21 cellular contexts compared by ENCODE assay signal in genomic region chr20:46785958-46786357, GRCh38.
A peak's percentile ranks its signal among the peaks of the same experiment; 100 is the strongest.
DNase-seq lines count a peak whose midpoint lies in the region; ATAC-seq, FAIRE-seq and TF ChIP-seq lines count a peak whose summit lies in the region.
"Had no signal": no experiment of that assay in that cellular context is flagged by ENCODE, and none has a peak within 500 bp of the region (broad histone marks: within the 10 kb centered on the region; RNA-seq: fewer than 3 reads in every experiment).

No MANE protein-coding gene starts in this region.

- H3K27me3 Mint-ChIP-seq in progenitor cell of endocrine pancreas: no peaks in the 10 kb centered on the region

- H3K4me1 ChIP-seq in HepG2 (ENCODE audit: insufficient read depth, low read length) (peaks cover 30% of the 10 kb centered on the region), right lobe of liver (no peaks in the 10 kb centered on the region), mesodermal cell (ENCODE audit: control insufficient read depth, insufficient read depth, low read length, poor library complexity, severe bottlenecking) (peaks cover 4% of the 10 kb centered on the region)
- H3K4me1 ChIP-seq: A549, Caco-2 had no signal

- no peak for TF ChIP-seq POLR2A in HepG2 (IDR thresholded peaks at IDR 0.05; ENCODE audit: insufficient read depth in 1 of 2, low read depth in 2 of 2, low read length in 2 of 2)
- TF ChIP-seq POLR2A in right lobe of liver (IDR thresholded peaks at IDR 0.05): no peak

- H3K9me3 ChIP-seq in HepG2 (ENCODE audit: low read length): no peaks in the 10 kb centered on the region
- H3K9me3 ChIP-seq in right lobe of liver: no peaks in the 10 kb centered on the region
- H3K9me3 ChIP-seq in mesodermal cell (ENCODE audit: control insufficient read depth, low read length): no peaks in the 10 kb centered on the region
- H3K9me3 ChIP-seq: A549; BLaER1 treated with 17β-estradiol and CSF1 and Interleukin-3, amounts not matched to agents 10 nM and 100 nM had no signal

- H3K36me3 ChIP-seq in HepG2 (replicated peaks in 1 of 2; ENCODE audit: control insufficient read depth in 1 of 2, insufficient read depth in 2 of 2, low read length in 2 of 2) (no peaks in the 10 kb centered on the region), right lobe of liver (no peaks in the 10 kb centered on the region), mesodermal cell (ENCODE audit: control insufficient read depth, insufficient read depth, low read length) (no peaks in the 10 kb centered on the region)
- H3K36me3 ChIP-seq: BLaER1 treated with 17β-estradiol and CSF1 and Interleukin-3, amounts not matched to agents 10 nM and 100 nM had no signal

- no peaks in the 10 kb centered on the region for H4K20me1 ChIP-seq in HepG2 (ENCODE audit: insufficient read depth, low read length)
- H4K20me1 ChIP-seq: BLaER1 treated with 17β-estradiol and CSF1 and Interleukin-3, amounts not matched to agents 10 nM and 100 nM had no signal

- DNase-seq in HepG2 (ENCODE audit: low spot score) (no peak), right lobe of liver (no peak), cerebellum (ENCODE audit: low spot score) (no peak), progenitor cell of endocrine pancreas (ENCODE audit: low spot score, unreplicated experiment) (no peak)
- DNase-seq: AML-193; Caco-2; Calu3; CD4-positive, alpha-beta T cell; CD8-positive, alpha-beta T cell; DMS79 treated with DMSO at 0.1 percent for 48 hours; GF-D8 had no signal

- WGBS in HepG2 (ENCODE audit: low lambda C conversion rate): 11% methylated on average over 7 of the region's 7 CpGs
- no CpG with 5 or more reads among the region's 7 CpGs for WGBS in right lobe of liver (ENCODE audit: insufficient coverage, low coverage, low lambda C conversion rate, missing lambda C conversion rate)
- WGBS in mesodermal cell (ENCODE audit: insufficient coverage in 2 of 2), 2 experiments: 86 to 87% methylated on average over 4 to 5 of the region's 7 CpGs

- no peak overlapping the region for H3K4me3 Mint-ChIP-seq in progenitor cell of endocrine pancreas (ENCODE audit: low read depth)
- H3K4me3 Mint-ChIP-seq: B cell; CD4-positive, alpha-beta T cell; CD8-positive, alpha-beta T cell had no signal

- FAIRE-seq in HepG2 (lab: Jason Lieb, UNC): no peak
- FAIRE-seq: A549, D721Med, G401.6, GM12891, GM19239 had no signal

- TF ChIP-seq CTCF in HepG2 (CRISPR knock-in tag; IDR thresholded peaks at IDR 0.05): no peak
- no peak for TF ChIP-seq CTCF in right lobe of liver (IDR thresholded peaks at IDR 0.05)
- no peak for TF ChIP-seq CTCF in progenitor cell of endocrine pancreas (IDR thresholded peaks at IDR 0.05; ENCODE audit: unreplicated experiment)

- in situ Hi-C loops in HepG2 (cut with HindIII; ENCODE audit: extremely low pct_ligation_motif_present, low pct_unique_long_range_greater_than_20kb): no loop called here

- no peak overlapping the region for H3K9ac ChIP-seq in HepG2 (ENCODE audit: insufficient read depth, low read depth, low read length)
- H3K9ac ChIP-seq: BLaER1 treated with 17β-estradiol and CSF1 and Interleukin-3, amounts not matched to agents 10 nM and 100 nM had no signal

- no peaks in the 10 kb centered on the region for H3K36me3 Mint-ChIP-seq in progenitor cell of endocrine pancreas (ENCODE audit: insufficient read depth)
- H3K36me3 Mint-ChIP-seq: CD8-positive, alpha-beta T cell had no signal

- H3K27ac Mint-ChIP-seq in progenitor cell of endocrine pancreas: no peak overlapping the region
- H3K27ac Mint-ChIP-seq: B cell; CD4-positive, alpha-beta T cell; CD8-positive, alpha-beta T cell had no signal

- H3K27ac ChIP-seq in HepG2 (ENCODE audit: extremely low read length, insufficient read depth, low read length) (no peak overlapping the region), right lobe of liver (no peak overlapping the region), mesodermal cell (ENCODE audit: low read depth, low read length, severe bottlenecking) (peak overlapping the region; percentile 16)
- H3K27ac ChIP-seq: 22Rv1; A549; BLaER1 treated with 17β-estradiol and CSF1 and Interleukin-3, amounts not matched to agents 10 nM and 100 nM; C4-2B had no signal

- H3K9me3 Mint-ChIP-seq in progenitor cell of endocrine pancreas (ENCODE audit: low read depth): no peaks in the 10 kb centered on the region
- H3K9me3 Mint-ChIP-seq: CD4-positive, alpha-beta T cell; CD8-positive, alpha-beta T cell had no signal

- H3K4me1 Mint-ChIP-seq in progenitor cell of endocrine pancreas (ENCODE audit: low read depth): no peaks in the 10 kb centered on the region
- H3K4me1 Mint-ChIP-seq: B cell had no signal

- TF ChIP-seq EP300 in HepG2 (IDR thresholded peaks at IDR 0.05; ENCODE audit: low read depth in 2 of 2, low read length in 2 of 2): no peak
- no peak for TF ChIP-seq EP300 in HepG2 (CRISPR knock-in tag; IDR thresholded peaks at IDR 0.05; ENCODE audit: borderline replicate concordance)

- H3K4me3 ChIP-seq in HepG2 (replicated peaks in 1 of 3; ENCODE audit: insufficient read depth in 1 of 3, low read depth in 2 of 3, low read length in 3 of 3) (no peak overlapping the region), right lobe of liver (no peak overlapping the region), mesodermal cell (ENCODE audit: extremely low read depth, insufficient read depth, low read length, poor library complexity, severe bottlenecking) (no peak overlapping the region)
- H3K4me3 ChIP-seq: A549; BLaER1 treated with 17β-estradiol and CSF1 and Interleukin-3, amounts not matched to agents 10 nM and 100 nM had no signal

- intact Hi-C loops in HepG2 (cut with micrococcal nuclease; ENCODE audit: unreplicated experiment): no loop called here
- intact Hi-C loops in right lobe of liver (cut with DNase I): no loop called here

- no peak overlapping the region for H2AFZ ChIP-seq in HepG2 (ENCODE audit: low read length)

- BruUV-seq in HepG2 (replicated peaks; lab: Mats Ljungman, UMichigan): no TSS peak

- POLR2A ChIA-PET in HepG2 (lab: Yijun Ruan, JAX): no interaction called here

- H3K27me3 ChIP-seq in HepG2 (ENCODE audit: control insufficient read depth in 1 of 2, insufficient read depth in 2 of 2, low read length in 2 of 2) (peaks cover 0 to 48% of the 10 kb centered on the region in 2 experiments; a peak in 4 of 5 replicates), right lobe of liver (no peaks in the 10 kb centered on the region)
- H3K27me3 ChIP-seq: BLaER1 treated with 17β-estradiol and CSF1 and Interleukin-3, amounts not matched to agents 10 nM and 100 nM had no signal

- no peak for TF ChIP-seq RAD21 in HepG2 (CRISPR knock-in tag; IDR thresholded peaks at IDR 0.05)

- no peaks in the 10 kb centered on the region for H3K79me2 ChIP-seq in HepG2 (ENCODE audit: insufficient read depth, low read length)

- CTCF ChIA-PET in HepG2 (lab: Yijun Ruan, JAX; ENCODE audit: low intra/inter-chr PET ratio, low total read pairs): no interaction called here

- no peak overlapping the region for H3K4me2 ChIP-seq in HepG2 (ENCODE audit: low read depth, low read length)
- H3K4me2 ChIP-seq: A549; BLaER1 treated with 17β-estradiol and CSF1 and Interleukin-3, amounts not matched to agents 10 nM and 100 nM had no signal

- ATAC-seq in HepG2 (no peak), right lobe of liver (no peak)
- ATAC-seq: A549; CD8-positive, alpha-beta T cell had no signal

TF ChIP-seq in HepG2, 621 proteins besides CTCF, POLR2A, EP300 and RAD21:
- TF ChIP-seq REST (IDR thresholded peaks at IDR 0.05; ENCODE audit: borderline replicate concordance in 1 of 2, low read depth in 1 of 2, low read length in 2 of 2): no peak
- TF ChIP-seq SATB2 (CRISPR knock-in tag; IDR thresholded peaks at IDR 0.05): no peak
- TF ChIP-seq MNT (IDR thresholded peaks at IDR 0.05): peak; percentile 72
